Comparison of ENCODE assay signal across 8 cellular contexts in the genomic region with DNA sequence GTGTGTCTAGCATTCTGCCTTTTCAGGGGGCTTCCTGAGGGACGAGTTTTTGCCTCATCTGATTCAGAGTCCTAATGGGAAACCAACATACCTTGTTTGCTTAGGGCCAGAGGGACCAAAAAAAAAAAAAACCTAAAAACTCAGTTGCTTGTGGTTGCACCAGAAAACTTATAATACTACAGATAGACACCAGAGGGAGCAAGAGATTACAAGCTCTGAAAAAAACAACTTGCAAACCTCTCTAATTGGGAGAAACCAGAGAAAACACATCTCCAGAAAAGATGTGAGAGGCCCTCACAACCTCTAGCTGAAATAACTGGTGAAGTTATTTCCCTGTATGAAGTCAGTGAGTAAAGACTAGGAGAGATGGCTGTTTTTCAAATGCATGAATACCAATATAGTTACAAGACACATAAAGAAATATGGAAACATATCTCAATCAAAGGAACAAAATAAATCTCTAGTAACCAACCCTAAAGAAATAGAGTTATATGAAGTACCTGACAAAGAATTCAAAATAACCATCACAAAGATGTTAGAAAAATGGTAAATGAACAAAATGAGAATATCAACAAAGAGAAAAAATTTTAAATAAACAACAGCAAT.
DNase-seq lines count a peak whose midpoint lies in the region; ATAC-seq and TF ChIP-seq lines count a peak whose summit lies in the region.

No MANE protein-coding gene starts in this region.

- WGBS in neuronal stem cell (ENCODE audit: extremely low coverage in 2 of 2, insufficient read length in 2 of 2, insufficient replicate concordance in 1 of 2), 2 donors, result no CpG with 5 or more reads among the region's 1 CpG

- no peak overlapping the region for H4K91ac ChIP-seq in neuronal stem cell (ENCODE audit: low read depth, low read length, poor library complexity)

- no peaks in the 10 kb centered on the region for H3K9me3 ChIP-seq in neuronal stem cell (replicated peaks in 1 of 2; ENCODE audit: control insufficient read depth in 2 of 2, insufficient read depth in 1 of 2, low read depth in 1 of 2, low read length in 2 of 2)

- no peaks in the 10 kb centered on the region for H3K27me3 ChIP-seq in neuronal stem cell (ENCODE audit: control insufficient read depth in 3 of 3, insufficient read depth in 3 of 3, low read depth in 1 of 3, low read length in 3 of 3)

- no peak overlapping the region for H3K18ac ChIP-seq in neuronal stem cell (ENCODE audit: low read length)

- no peak overlapping the region for H2BK120ac ChIP-seq in neuronal stem cell (ENCODE audit: low read depth, low read length)

- no peak overlapping the region for H3K27ac ChIP-seq in neuronal stem cell (replicated peaks; ENCODE audit: low read length)

- DNase-seq in SIG-M5 treated with dmso at 0.1 percent for 504 hours (lab: John Stamatoyannopoulos, UW; ENCODE audit: unreplicated experiment) (peak; percentile 48), SIG-M5 (lab: John Stamatoyannopoulos, UW) (no peak), NCI-H446 (lab: John Stamatoyannopoulos, UW) (peak; percentile 53 to 76), choroid plexus epithelial cell (ENCODE audit: low read depth) (peak; percentile 75), neuronal stem cell (ENCODE audit: low spot score) (peak; percentile 31), DMS153 treated with DMSO at 0.1 percent for 48 hours (lab: John Stamatoyannopoulos, UW; ENCODE audit: unreplicated experiment) (no peak)

- H3K14ac ChIP-seq in neuronal stem cell (ENCODE audit: low read length), result no peak overlapping the region

- no peaks in the 10 kb centered on the region for H3K4me1 ChIP-seq in neuronal stem cell (ENCODE audit: control insufficient read depth in 2 of 2, insufficient read depth in 1 of 2, low read depth in 1 of 2, low read length in 2 of 2)

- no peak overlapping the region for H3K4me2 ChIP-seq in neuronal stem cell (ENCODE audit: insufficient read depth, low read length, poor library complexity, severe bottlenecking)

- TF ChIP-seq CTCF in choroid plexus epithelial cell (conservative IDR thresholded peaks at IDR 0.05; ENCODE audit: low read depth, low read length), result peak; percentile 63

- no peak overlapping the region for H3K4ac ChIP-seq in neuronal stem cell (ENCODE audit: low read length)

- H2AK5ac ChIP-seq in neuronal stem cell (ENCODE audit: low read depth, low read length), result no peak overlapping the region

- no peak overlapping the region for H2BK15ac ChIP-seq in neuronal stem cell (ENCODE audit: low read length)

- H2AFZ ChIP-seq in neuronal stem cell (ENCODE audit: low read length), result no peak overlapping the region

- ATAC-seq in HG02763 (IDR thresholded peaks at IDR 0.05; ENCODE audit: unreplicated experiment) (no peak), HG02759 (IDR thresholded peaks at IDR 0.05; ENCODE audit: unreplicated experiment) (no peak)

- H3K9ac ChIP-seq in neuronal stem cell (ENCODE audit: low read depth, low read length, poor library complexity), result no peak overlapping the region

- H2BK5ac ChIP-seq in neuronal stem cell (ENCODE audit: low read length), result no peak overlapping the region

- no peak overlapping the region for H3K23ac ChIP-seq in neuronal stem cell (ENCODE audit: low read depth, low read length, poor library complexity)

- H3K4me3 ChIP-seq in choroid plexus epithelial cell (ENCODE audit: low read depth, low read length), result no peak overlapping the region
- H3K4me3 ChIP-seq in neuronal stem cell (ENCODE audit: low read length in 2 of 2), result no peak overlapping the region

- H2BK12ac ChIP-seq in neuronal stem cell (ENCODE audit: low read length), result no peak overlapping the region

- H4K8ac ChIP-seq in neuronal stem cell (ENCODE audit: low read depth, low read length), result no peak overlapping the region

- H3K36me3 ChIP-seq in neuronal stem cell (replicated peaks in 1 of 2; ENCODE audit: control insufficient read depth in 2 of 2, insufficient read depth in 2 of 2, low read length in 2 of 2), result no peaks in the 10 kb centered on the region

- no peaks in the 10 kb centered on the region for H3K79me1 ChIP-seq in neuronal stem cell (ENCODE audit: low read depth, low read length)

Comparison
In these comparisons a context has a peak if more than half of its experiments do, and no peak if none do; other contexts are left out.
1. DNase-seq: peak in SIG-M5 treated with dmso at 0.1 percent for 504 hours (single experiment), NCI-H446 (2 of 2), choroid plexus epithelial cell (single experiment) and neuronal stem cell (single experiment); none in SIG-M5 (single experiment) and DMS153 treated with DMSO at 0.1 percent for 48 hours (single experiment).